9 cellular contexts compared by ENCODE assay signal in the genomic region with DNA sequence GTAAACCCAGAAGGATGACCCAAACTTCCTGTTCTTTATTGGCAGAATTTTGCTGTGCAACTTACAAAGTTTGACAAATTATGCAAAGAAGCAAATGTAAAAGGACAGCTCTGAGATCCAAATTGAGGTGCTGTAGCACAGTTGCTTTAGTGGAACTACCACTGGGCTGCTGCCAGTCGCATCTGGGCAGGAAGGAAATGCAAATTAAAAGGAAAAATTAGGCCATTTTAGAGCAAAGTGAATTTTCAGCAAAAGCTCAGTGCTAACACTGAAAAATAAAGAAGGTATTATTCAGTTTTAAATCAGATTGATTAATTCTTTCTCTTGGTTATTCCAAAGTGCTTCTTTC.
A peak's percentile ranks its signal among the peaks of the same experiment; 100 is the strongest.
DNase-seq lines count a peak whose midpoint lies in the region; ATAC-seq and TF ChIP-seq lines count a peak whose summit lies in the region.
"Had no signal": no experiment of that assay in that cellular context is flagged by ENCODE, and none has a peak within 500 bp of the region (broad histone marks: within the 10 kb centered on the region; RNA-seq: fewer than 3 reads in every experiment).

No MANE protein-coding gene starts in this region.

- H4K20me1 ChIP-seq in neural progenitor cell (ENCODE audit: low read depth): no peaks in the 10 kb centered on the region

- H3K4me3 ChIP-seq in neural progenitor cell: no peak overlapping the region

- H3K79me2 ChIP-seq in neural progenitor cell (ENCODE audit: low read depth): no peaks in the 10 kb centered on the region

- no peaks in the 10 kb centered on the region for H3K27me3 ChIP-seq in neural progenitor cell

- H3K9me3 Mint-ChIP-seq in neural progenitor cell: no peaks in the 10 kb centered on the region
- H3K9me3 Mint-ChIP-seq: activated T-cell treated with anti-CD3 and anti-CD28 coated beads, Interleukin-2, amount 50 U/mL, for 4 hours had no signal

- H3K36me3 ChIP-seq in neural progenitor cell: no peaks in the 10 kb centered on the region

- H3K36me3 Mint-ChIP-seq in neural progenitor cell: no peaks in the 10 kb centered on the region

- H3K4me3 Mint-ChIP-seq in neural progenitor cell: no peak overlapping the region
- H3K4me3 Mint-ChIP-seq: activated T-cell treated with anti-CD3 and anti-CD28 coated beads, Interleukin-2, amount 50 U/mL, for 4 hours had no signal

- no peak overlapping the region for H3K9ac ChIP-seq in neural progenitor cell

- H3K27ac Mint-ChIP-seq in neural progenitor cell: no peak overlapping the region

- H3F3A ChIP-seq in neural progenitor cell (ENCODE audit: low read depth): no peaks in the 10 kb centered on the region

- peak overlapping the region; percentile 36 for H3K27ac ChIP-seq in VCaP
- no peak overlapping the region for H3K27ac ChIP-seq in neural progenitor cell

- H3K4me2 ChIP-seq in neural progenitor cell: no peak overlapping the region

- H3K4me1 Mint-ChIP-seq in neural progenitor cell: peaks cover 4% of the 10 kb centered on the region

- H2AFZ ChIP-seq in neural progenitor cell (replicated peaks): peak overlapping the region; percentile 78

- TF ChIP-seq CTCF in VCaP (conservative IDR thresholded peaks at IDR 0.05) (no peak), neural progenitor cell (IDR thresholded peaks at IDR 0.05) (no peak)

- H3K9me3 ChIP-seq in neural progenitor cell (ENCODE audit: low read depth): no peaks in the 10 kb centered on the region

- ATAC-seq in GM18867 (IDR thresholded peaks at IDR 0.05; ENCODE audit: unreplicated experiment) (peak; percentile 24), HG02678 (IDR thresholded peaks at IDR 0.05; ENCODE audit: unreplicated experiment) (peak; percentile 26)
- ATAC-seq: activated T-cell treated with anti-CD3 and anti-CD28 coated beads, Interleukin-2, amount 50 U/mL, for 4 hours had no signal

- no peaks in the 10 kb centered on the region for H3K27me3 Mint-ChIP-seq in neural progenitor cell (ENCODE audit: insufficient read depth, low read depth)

- H3K4me1 ChIP-seq in neural progenitor cell: no peaks in the 10 kb centered on the region

- DNase-seq in neural progenitor cell (ENCODE audit: low spot score) (no peak), NCI-H1436 treated with DMSO at 0.1 percent for 48 hours (lab: John Stamatoyannopoulos, UW) (no peak), GM19240 (ENCODE audit: insufficient read length, low spot score) (no peak), SKM-1 treated with dmso at 0.1 percent for 144 hours (lab: John Stamatoyannopoulos, UW; ENCODE audit: unreplicated experiment) (no peak)
- no peak for DNase-seq in activated CD8-positive, alpha-beta memory T cell treated with anti-CD3 and anti-CD28 coated beads, Interleukin-2, amount 50 U/mL, for 48 hours
- DNase-seq: activated T-cell treated with anti-CD3 and anti-CD28 coated beads, Interleukin-2, amount 50 U/mL, for 4 hours had no signal
